8 cellular contexts compared by ENCODE assay signal in genomic region chr11:16986434-16987204, GRCh38. TPM values are rescaled to one million over a fixed set of nuclear protein-coding genes. Genes with fewer than 3 reads are reported as not detected.
DNase-seq lines count a peak whose midpoint lies in the region; ATAC-seq and TF ChIP-seq lines count a peak whose summit lies in the region.

No MANE protein-coding gene starts in this region.

- ATAC-seq in GM19467 (IDR thresholded peaks at IDR 0.05; ENCODE audit: unreplicated experiment): peak; percentile 91
- peak; percentile 97 for ATAC-seq in HG03469 (IDR thresholded peaks at IDR 0.05; ENCODE audit: unreplicated experiment)
- peak; percentile 92 for ATAC-seq in activated CD8-positive, alpha-beta T cell treated with anti-CD3 and anti-CD28 coated beads, Interleukin-2, amount 10 ng/mL, durations not matched to agents 7 days and 5 days

- CTCF ChIA-PET in activated CD8-positive, alpha-beta T cell treated with anti-CD3 and anti-CD28 coated beads, Interleukin-2, amount 10 ng/mL, durations not matched to agents 7 days and 5 days (lab: Charles Lee): interaction anchor here (0.6 to 1.2 kb wide), 3 partner anchors 10 to 88 kb away, joined by 3 to 4 read pairs (median 4); no protein-coding TSS in a partner anchor

- no peaks in the 10 kb centered on the region for H3K4me1 ChIP-seq in ascending aorta

- POLR2A ChIA-PET in activated CD8-positive, alpha-beta T cell treated with anti-CD3 and anti-CD28 coated beads, Interleukin-2, amount 10 ng/mL, durations not matched to agents 7 days and 5 days (lab: Charles Lee): interaction anchor here (0.7 kb wide), 1 partner anchor 14 kb away, joined by 3 read pairs; no protein-coding TSS in a partner anchor

- H3K9me3 ChIP-seq in ascending aorta: no peaks in the 10 kb centered on the region

- intact Hi-C loops in ascending aorta (cut with DNase I): no loop called here

- peak overlapping the region; percentile 42 for H3K4me3 Mint-ChIP-seq in activated CD8-positive, alpha-beta T cell treated with anti-CD3 and anti-CD28 coated beads, Interleukin-2, amount 10 ng/mL, durations not matched to agents 7 days and 5 days

- H3K9me3 Mint-ChIP-seq in activated CD8-positive, alpha-beta T cell treated with anti-CD3 and anti-CD28 coated beads, Interleukin-2, amount 10 ng/mL, durations not matched to agents 7 days and 5 days (ENCODE audit: insufficient read depth): no peaks in the 10 kb centered on the region

- no peak overlapping the region for H3K27ac ChIP-seq in ascending aorta

- H3K4me1 Mint-ChIP-seq in activated CD8-positive, alpha-beta T cell treated with anti-CD3 and anti-CD28 coated beads, Interleukin-2, amount 10 ng/mL, durations not matched to agents 7 days and 5 days (ENCODE audit: low read depth): peaks cover 29% of the 10 kb centered on the region

- H3K4me3 ChIP-seq in ascending aorta: no peak overlapping the region

- H3K27ac Mint-ChIP-seq in activated CD8-positive, alpha-beta T cell treated with anti-CD3 and anti-CD28 coated beads, Interleukin-2, amount 10 ng/mL, durations not matched to agents 7 days and 5 days: peak overlapping the region; percentile 85

- H3K27me3 ChIP-seq in ascending aorta: no peaks in the 10 kb centered on the region

- no peaks in the 10 kb centered on the region for H3K27me3 Mint-ChIP-seq in activated CD8-positive, alpha-beta T cell treated with anti-CD3 and anti-CD28 coated beads, Interleukin-2, amount 10 ng/mL, durations not matched to agents 7 days and 5 days (ENCODE audit: low read depth)

- H3K36me3 Mint-ChIP-seq in activated CD8-positive, alpha-beta T cell treated with anti-CD3 and anti-CD28 coated beads, Interleukin-2, amount 10 ng/mL, durations not matched to agents 7 days and 5 days (ENCODE audit: low read depth): no peaks in the 10 kb centered on the region

- DNase-seq in DMS79 (lab: John Stamatoyannopoulos, UW): peak; percentile 78
- peak; percentile 73 for DNase-seq in activated CD8-positive, alpha-beta T cell treated with anti-CD3 and anti-CD28 coated beads, Interleukin-2, amount 10 ng/mL, durations not matched to agents 7 days and 5 days
- DNase-seq in kidney tubule cell (ENCODE audit: low spot score): peak; percentile 82
- DNase-seq in stimulated activated CD8-positive, alpha-beta memory T cell treated with anti-CD3 and anti-CD28 coated beads, Interleukin-7, amount 100 ng/mL, for 24 hours (ENCODE audit: low read depth): peak; percentile 13
- no peak for DNase-seq in NCI-H187 treated with DMSO at 0.1 percent for 48 hours (lab: John Stamatoyannopoulos, UW)
- no peak for DNase-seq in ascending aorta (ENCODE audit: low spot score in 2 of 2)

- no peaks in the 10 kb centered on the region for H3K36me3 ChIP-seq in ascending aorta

- TF ChIP-seq CTCF in ascending aorta (IDR thresholded peaks at IDR 0.05): no peak

RNA-seq across cellular contexts. Expression of gene PLEKHA7, which starts 27.6 kb away (rescaled TPM):
- total RNA-seq in activated CD8-positive, alpha-beta T cell treated with anti-CD3 and anti-CD28 coated beads, Interleukin-2, amount 10 ng/mL, durations not matched to agents 7 days and 5 days: under 1 TPM; 0.47 to 0.50 TPM
- total RNA-seq in ascending aorta: 9.5 TPM

Comparison
In these comparisons a context has a peak if more than half of its experiments do, and no peak if none do; other contexts are left out.
1. DNase-seq: peak in DMS79 (single experiment), activated CD8-positive, alpha-beta T cell treated with anti-CD3 and anti-CD28 coated beads, Interleukin-2, amount 10 ng/mL, durations not matched to agents 7 days and 5 days (single experiment), kidney tubule cell (single experiment) and stimulated activated CD8-positive, alpha-beta memory T cell treated with anti-CD3 and anti-CD28 coated beads, Interleukin-7, amount 100 ng/mL, for 24 hours (single experiment); none in NCI-H187 treated with DMSO at 0.1 percent for 48 hours (single experiment) and ascending aorta (0 of 2).
2. Peak in every context shown above with its lines, with median percentiles within 50 percentile points of each other: ATAC-seq.